In the genomic region with DNA sequence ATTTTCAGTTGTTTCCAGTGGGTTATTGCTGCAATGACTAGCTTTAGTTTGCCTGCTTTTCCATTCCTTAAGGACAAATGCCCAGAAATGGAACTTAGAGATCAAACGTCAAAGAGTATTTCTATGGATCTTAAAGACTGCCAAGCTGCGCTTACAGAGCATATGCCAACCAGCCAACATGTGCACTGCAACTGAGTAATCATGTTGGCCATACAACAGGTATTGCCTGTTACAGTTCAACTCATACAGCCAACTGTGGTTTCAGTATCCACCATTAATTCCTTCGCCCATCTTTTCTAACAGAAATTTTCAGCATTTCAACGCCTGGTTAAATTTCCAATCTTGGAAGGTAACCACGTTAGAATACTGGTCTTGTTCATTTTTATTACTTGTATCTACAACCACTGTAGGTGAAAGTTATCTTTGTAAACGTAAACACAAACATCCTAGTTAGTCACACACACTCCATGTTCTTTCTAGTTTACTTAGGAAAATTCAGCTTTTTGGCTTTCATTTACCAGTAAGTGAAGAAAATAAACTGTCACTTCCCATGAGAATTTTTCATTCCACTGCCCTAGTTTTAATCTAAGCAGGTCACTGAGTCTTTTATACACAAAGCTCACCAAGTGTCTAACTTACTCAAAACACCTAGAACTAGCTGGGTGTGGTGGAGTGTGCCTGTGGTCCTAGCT, we compare ENCODE assay signal across 1 cellular context.
A peak's percentile ranks its signal among the peaks of the same experiment; 100 is the strongest.
TF ChIP-seq lines count a peak whose summit lies in the region.

No MANE protein-coding gene starts in this region.

TF ChIP-seq in HEK293, 187 proteins besides CTCF, POLR2A, EP300 and RAD21 (continued from another document):
- TF ChIP-seq ZFP37 (tag by site-specific recombination; IDR thresholded peaks at IDR 0.05) (no peak), SCRT2 (tag by site-specific recombination; IDR thresholded peaks at IDR 0.05) (peak; percentile 87), SCRT1 (tag by site-specific recombination; IDR thresholded peaks at IDR 0.05; ENCODE audit: borderline replicate concordance) (0 out of 2 replicates have a peak, but pooled peaks have one; percentile 38), ZNF768 (tag by site-specific recombination; IDR thresholded peaks at IDR 0.05) (no peak)
